In genomic region chr3:47950453-47950852, GRCh38 we compare ENCODE assay signal across 15 cellular contexts.
"Had no signal": no experiment of that assay in that cellular context is flagged by ENCODE, and none has a peak within 500 bp of the region (broad histone marks: within the 10 kb centered on the region; RNA-seq: fewer than 3 reads in every experiment).

No MANE protein-coding gene starts in this region.

- H3K4me1 Mint-ChIP-seq: activated CD4-positive, alpha-beta T cell treated with anti-CD3 and anti-CD28 coated beads, Interleukin-2, amount 10 ng/mL, durations not matched to agents 7 days and 5 days; immature natural killer cell; natural killer cell had no signal

- H3K36me3 Mint-ChIP-seq: natural killer cell had no signal

- H3K27me3 Mint-ChIP-seq: activated CD4-positive, alpha-beta T cell treated with anti-CD3 and anti-CD28 coated beads, Interleukin-2, amount 10 ng/mL, durations not matched to agents 7 days and 5 days had no signal

- ATAC-seq: natural killer cell; stimulated activated naive CD8-positive, alpha-beta T cell treated with anti-CD3 and anti-CD28 coated beads, Interleukin-15, Interleukin-2, amounts not matched to agents 100 U/mL and 50 U/mL, for 24 hours had no signal

- H3K4me3 Mint-ChIP-seq: activated CD4-positive, alpha-beta T cell treated with anti-CD3 and anti-CD28 coated beads, Interleukin-2, amount 10 ng/mL, durations not matched to agents 7 days and 5 days; immature natural killer cell; natural killer cell had no signal

- H3K9me3 Mint-ChIP-seq: activated CD4-positive, alpha-beta T cell treated with anti-CD3 and anti-CD28 coated beads, Interleukin-2, amount 10 ng/mL, durations not matched to agents 7 days and 5 days; immature natural killer cell; natural killer cell had no signal

- H3K27ac Mint-ChIP-seq: activated CD4-positive, alpha-beta T cell treated with anti-CD3 and anti-CD28 coated beads, Interleukin-2, amount 10 ng/mL, durations not matched to agents 7 days and 5 days; immature natural killer cell; natural killer cell had no signal

- DNase-seq: activated CD4-positive, alpha-beta T cell treated with anti-CD3 and anti-CD28 coated beads, Interleukin-2, amount 10 ng/mL, durations not matched to agents 7 days and 5 days; activated CD8-positive, alpha-beta memory T cell treated with anti-CD3 and anti-CD28 coated beads for 24 hours; activated naive CD4-positive, alpha-beta T cell treated with Interleukin-2 at 50 U/mL for 16 hours; cerebellar nuclear complex; effector memory CD4-positive, alpha-beta T cell; foreskin fibroblast; head of caudate nucleus; immature natural killer cell; mesendoderm; natural killer cell; nucleus accumbens; stimulated activated CD4-positive, alpha-beta T cell treated with anti-CD3 and anti-CD28 coated beads, Interleukin-4, amount 100 ng/mL, for 4 hours; stimulated activated CD8-positive, alpha-beta memory T cell treated with anti-CD3 and anti-CD28 coated beads, Interleukin-4, amount 100 ng/mL, for 48 hours; stimulated activated naive CD8-positive, alpha-beta T cell treated with anti-CD3 and anti-CD28 coated beads, Interleukin-15, Interleukin-2, amounts not matched to agents 100 U/mL and 50 U/mL, for 24 hours; transverse colon had no signal
